Comparison of ENCODE assay signal across 2 cellular contexts in the genomic region with DNA sequence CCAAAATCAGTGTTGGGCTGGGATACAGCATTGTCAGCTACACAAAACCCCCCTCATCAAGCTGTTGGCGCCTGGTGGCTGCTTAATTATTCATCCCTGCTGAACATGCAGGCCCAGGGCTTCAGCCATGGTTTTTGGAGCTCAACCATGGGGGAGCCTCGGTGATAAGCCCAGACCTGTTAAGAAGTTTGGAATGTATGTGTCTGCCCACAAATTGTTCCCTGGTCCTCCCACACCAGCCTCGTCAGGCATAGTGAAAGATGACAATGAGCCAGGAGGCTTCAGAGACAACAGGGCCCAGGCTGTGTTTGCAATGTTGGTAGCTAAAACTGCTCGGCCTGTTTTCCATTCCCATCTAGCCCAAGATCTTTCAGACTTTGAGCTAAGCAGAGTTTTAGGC.
TF ChIP-seq lines count a peak whose summit lies in the region.

No MANE protein-coding gene starts in this region.

TF ChIP-seq in SK-N-SH treated with all-trans-retinoic acid at 6 μM for 48 hours, 23 proteins besides CTCF, POLR2A, EP300 and RAD21 (continued from another document):
- TF ChIP-seq, protein P1, sequence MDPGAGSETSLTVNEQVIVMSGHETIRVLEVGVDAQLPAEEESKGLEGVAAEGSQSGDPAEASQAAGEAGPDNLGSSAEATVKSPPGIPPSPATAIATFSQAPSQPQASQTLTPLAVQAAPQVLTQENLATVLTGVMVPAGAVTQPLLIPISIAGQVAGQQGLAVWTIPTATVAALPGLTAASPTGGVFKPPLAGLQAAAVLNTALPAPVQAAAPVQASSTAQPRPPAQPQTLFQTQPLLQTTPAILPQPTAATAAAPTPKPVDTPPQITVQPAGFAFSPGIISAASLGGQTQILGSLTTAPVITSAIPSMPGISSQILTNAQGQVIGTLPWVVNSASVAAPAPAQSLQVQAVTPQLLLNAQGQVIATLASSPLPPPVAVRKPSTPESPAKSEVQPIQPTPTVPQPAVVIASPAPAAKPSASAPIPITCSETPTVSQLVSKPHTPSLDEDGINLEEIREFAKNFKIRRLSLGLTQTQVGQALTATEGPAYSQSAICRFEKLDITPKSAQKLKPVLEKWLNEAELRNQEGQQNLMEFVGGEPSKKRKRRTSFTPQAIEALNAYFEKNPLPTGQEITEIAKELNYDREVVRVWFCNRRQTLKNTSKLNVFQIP (CRISPR knock-in tag; IDR thresholded peaks at IDR 0.05; ENCODE audit: borderline replicate concordance, low read depth) = no peak
- TF ChIP-seq OSR1 (CRISPR knock-in tag; IDR thresholded peaks at IDR 0.05) = no peak
- TF ChIP-seq GLIS3 (CRISPR knock-in tag; IDR thresholded peaks at IDR 0.05) = no peak
- no peak for TF ChIP-seq ZFP3 (CRISPR knock-in tag; IDR thresholded peaks at IDR 0.05)
- no peak for TF ChIP-seq RARB (CRISPR knock-in tag; IDR thresholded peaks at IDR 0.05)
- TF ChIP-seq ARNTL (CRISPR knock-in tag; IDR thresholded peaks at IDR 0.05; ENCODE audit: borderline replicate concordance, low read depth) = no peak
- no peak for TF ChIP-seq ZFP30 (CRISPR knock-in tag; IDR thresholded peaks at IDR 0.05)
- no peak for TF ChIP-seq ISL1 (CRISPR knock-in tag; IDR thresholded peaks at IDR 0.05)
- no peak for TF ChIP-seq TCF4 (CRISPR knock-in tag; IDR thresholded peaks at IDR 0.05; ENCODE audit: borderline replicate concordance)
- TF ChIP-seq, protein P2, sequence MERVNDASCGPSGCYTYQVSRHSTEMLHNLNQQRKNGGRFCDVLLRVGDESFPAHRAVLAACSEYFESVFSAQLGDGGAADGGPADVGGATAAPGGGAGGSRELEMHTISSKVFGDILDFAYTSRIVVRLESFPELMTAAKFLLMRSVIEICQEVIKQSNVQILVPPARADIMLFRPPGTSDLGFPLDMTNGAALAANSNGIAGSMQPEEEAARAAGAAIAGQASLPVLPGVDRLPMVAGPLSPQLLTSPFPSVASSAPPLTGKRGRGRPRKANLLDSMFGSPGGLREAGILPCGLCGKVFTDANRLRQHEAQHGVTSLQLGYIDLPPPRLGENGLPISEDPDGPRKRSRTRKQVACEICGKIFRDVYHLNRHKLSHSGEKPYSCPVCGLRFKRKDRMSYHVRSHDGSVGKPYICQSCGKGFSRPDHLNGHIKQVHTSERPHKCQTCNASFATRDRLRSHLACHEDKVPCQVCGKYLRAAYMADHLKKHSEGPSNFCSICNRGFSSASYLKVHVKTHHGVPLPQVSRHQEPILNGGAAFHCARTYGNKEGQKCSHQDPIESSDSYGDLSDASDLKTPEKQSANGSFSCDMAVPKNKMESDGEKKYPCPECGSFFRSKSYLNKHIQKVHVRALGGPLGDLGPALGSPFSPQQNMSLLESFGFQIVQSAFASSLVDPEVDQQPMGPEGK (CRISPR knock-in tag; IDR thresholded peaks at IDR 0.05; ENCODE audit: borderline replicate concordance) = no peak
- no peak for TF ChIP-seq ZNF565 (CRISPR knock-in tag; conservative IDR thresholded peaks at IDR 0.05; ENCODE audit: low read depth)
- no peak for TF ChIP-seq BACH2 (CRISPR knock-in tag; IDR thresholded peaks at IDR 0.05; ENCODE audit: borderline replicate concordance)
- TF ChIP-seq, protein P3, sequence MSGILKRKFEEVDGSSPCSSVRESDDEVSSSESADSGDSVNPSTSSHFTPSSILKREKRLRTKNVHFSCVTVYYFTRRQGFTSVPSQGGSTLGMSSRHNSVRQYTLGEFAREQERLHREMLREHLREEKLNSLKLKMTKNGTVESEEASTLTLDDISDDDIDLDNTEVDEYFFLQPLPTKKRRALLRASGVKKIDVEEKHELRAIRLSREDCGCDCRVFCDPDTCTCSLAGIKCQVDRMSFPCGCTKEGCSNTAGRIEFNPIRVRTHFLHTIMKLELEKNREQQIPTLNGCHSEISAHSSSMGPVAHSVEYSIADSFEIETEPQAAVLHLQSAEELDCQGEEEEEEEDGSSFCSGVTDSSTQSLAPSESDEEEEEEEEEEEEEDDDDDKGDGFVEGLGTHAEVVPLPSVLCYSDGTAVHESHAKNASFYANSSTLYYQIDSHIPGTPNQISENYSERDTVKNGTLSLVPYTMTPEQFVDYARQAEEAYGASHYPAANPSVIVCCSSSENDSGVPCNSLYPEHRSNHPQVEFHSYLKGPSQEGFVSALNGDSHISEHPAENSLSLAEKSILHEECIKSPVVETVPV (CRISPR knock-in tag; IDR thresholded peaks at IDR 0.05) = no peak
- TF ChIP-seq, protein P4, sequence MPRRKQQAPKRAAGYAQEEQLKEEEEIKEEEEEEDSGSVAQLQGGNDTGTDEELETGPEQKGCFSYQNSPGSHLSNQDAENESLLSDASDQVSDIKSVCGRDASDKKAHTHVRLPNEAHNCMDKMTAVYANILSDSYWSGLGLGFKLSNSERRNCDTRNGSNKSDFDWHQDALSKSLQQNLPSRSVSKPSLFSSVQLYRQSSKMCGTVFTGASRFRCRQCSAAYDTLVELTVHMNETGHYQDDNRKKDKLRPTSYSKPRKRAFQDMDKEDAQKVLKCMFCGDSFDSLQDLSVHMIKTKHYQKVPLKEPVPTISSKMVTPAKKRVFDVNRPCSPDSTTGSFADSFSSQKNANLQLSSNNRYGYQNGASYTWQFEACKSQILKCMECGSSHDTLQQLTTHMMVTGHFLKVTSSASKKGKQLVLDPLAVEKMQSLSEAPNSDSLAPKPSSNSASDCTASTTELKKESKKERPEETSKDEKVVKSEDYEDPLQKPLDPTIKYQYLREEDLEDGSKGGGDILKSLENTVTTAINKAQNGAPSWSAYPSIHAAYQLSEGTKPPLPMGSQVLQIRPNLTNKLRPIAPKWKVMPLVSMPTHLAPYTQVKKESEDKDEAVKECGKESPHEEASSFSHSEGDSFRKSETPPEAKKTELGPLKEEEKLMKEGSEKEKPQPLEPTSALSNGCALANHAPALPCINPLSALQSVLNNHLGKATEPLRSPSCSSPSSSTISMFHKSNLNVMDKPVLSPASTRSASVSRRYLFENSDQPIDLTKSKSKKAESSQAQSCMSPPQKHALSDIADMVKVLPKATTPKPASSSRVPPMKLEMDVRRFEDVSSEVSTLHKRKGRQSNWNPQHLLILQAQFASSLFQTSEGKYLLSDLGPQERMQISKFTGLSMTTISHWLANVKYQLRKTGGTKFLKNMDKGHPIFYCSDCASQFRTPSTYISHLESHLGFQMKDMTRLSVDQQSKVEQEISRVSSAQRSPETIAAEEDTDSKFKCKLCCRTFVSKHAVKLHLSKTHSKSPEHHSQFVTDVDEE (CRISPR knock-in tag; IDR thresholded peaks at IDR 0.05) = no peak

TF ChIP-seq in SK-N-SH, 30 proteins besides CTCF, POLR2A, EP300 and RAD21 (continued from another document):
- TF ChIP-seq, protein P5, sequence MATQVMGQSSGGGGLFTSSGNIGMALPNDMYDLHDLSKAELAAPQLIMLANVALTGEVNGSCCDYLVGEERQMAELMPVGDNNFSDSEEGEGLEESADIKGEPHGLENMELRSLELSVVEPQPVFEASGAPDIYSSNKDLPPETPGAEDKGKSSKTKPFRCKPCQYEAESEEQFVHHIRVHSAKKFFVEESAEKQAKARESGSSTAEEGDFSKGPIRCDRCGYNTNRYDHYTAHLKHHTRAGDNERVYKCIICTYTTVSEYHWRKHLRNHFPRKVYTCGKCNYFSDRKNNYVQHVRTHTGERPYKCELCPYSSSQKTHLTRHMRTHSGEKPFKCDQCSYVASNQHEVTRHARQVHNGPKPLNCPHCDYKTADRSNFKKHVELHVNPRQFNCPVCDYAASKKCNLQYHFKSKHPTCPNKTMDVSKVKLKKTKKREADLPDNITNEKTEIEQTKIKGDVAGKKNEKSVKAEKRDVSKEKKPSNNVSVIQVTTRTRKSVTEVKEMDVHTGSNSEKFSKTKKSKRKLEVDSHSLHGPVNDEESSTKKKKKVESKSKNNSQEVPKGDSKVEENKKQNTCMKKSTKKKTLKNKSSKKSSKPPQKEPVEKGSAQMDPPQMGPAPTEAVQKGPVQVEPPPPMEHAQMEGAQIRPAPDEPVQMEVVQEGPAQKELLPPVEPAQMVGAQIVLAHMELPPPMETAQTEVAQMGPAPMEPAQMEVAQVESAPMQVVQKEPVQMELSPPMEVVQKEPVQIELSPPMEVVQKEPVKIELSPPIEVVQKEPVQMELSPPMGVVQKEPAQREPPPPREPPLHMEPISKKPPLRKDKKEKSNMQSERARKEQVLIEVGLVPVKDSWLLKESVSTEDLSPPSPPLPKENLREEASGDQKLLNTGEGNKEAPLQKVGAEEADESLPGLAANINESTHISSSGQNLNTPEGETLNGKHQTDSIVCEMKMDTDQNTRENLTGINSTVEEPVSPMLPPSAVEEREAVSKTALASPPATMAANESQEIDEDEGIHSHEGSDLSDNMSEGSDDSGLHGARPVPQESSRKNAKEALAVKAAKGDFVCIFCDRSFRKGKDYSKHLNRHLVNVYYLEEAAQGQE (IDR thresholded peaks at IDR 0.05; ENCODE audit: low read depth, low read length) = no peak
- no peak for TF ChIP-seq NRF1 (IDR thresholded peaks at IDR 0.05; ENCODE audit: low read depth, low read length)
- no peak for TF ChIP-seq EZH2phosphoT487 (IDR thresholded peaks at IDR 0.05; ENCODE audit: borderline replicate concordance, low read depth)
- TF ChIP-seq, protein P6, sequence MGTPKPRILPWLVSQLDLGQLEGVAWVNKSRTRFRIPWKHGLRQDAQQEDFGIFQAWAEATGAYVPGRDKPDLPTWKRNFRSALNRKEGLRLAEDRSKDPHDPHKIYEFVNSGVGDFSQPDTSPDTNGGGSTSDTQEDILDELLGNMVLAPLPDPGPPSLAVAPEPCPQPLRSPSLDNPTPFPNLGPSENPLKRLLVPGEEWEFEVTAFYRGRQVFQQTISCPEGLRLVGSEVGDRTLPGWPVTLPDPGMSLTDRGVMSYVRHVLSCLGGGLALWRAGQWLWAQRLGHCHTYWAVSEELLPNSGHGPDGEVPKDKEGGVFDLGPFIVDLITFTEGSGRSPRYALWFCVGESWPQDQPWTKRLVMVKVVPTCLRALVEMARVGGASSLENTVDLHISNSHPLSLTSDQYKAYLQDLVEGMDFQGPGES (IDR thresholded peaks at IDR 0.05; ENCODE audit: low read depth, low read length) = no peak
- TF ChIP-seq, protein P7, sequence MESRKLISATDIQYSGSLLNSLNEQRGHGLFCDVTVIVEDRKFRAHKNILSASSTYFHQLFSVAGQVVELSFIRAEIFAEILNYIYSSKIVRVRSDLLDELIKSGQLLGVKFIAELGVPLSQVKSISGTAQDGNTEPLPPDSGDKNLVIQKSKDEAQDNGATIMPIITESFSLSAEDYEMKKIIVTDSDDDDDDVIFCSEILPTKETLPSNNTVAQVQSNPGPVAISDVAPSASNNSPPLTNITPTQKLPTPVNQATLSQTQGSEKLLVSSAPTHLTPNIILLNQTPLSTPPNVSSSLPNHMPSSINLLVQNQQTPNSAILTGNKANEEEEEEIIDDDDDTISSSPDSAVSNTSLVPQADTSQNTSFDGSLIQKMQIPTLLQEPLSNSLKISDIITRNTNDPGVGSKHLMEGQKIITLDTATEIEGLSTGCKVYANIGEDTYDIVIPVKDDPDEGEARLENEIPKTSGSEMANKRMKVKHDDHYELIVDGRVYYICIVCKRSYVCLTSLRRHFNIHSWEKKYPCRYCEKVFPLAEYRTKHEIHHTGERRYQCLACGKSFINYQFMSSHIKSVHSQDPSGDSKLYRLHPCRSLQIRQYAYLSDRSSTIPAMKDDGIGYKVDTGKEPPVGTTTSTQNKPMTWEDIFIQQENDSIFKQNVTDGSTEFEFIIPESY (IDR thresholded peaks at IDR 0.05; ENCODE audit: borderline replicate concordance, low read depth) = no peak
- TF ChIP-seq TEAD4 (IDR thresholded peaks at IDR 0.05; ENCODE audit: borderline replicate concordance, insufficient read depth) = no peak
- TF ChIP-seq, protein P8, sequence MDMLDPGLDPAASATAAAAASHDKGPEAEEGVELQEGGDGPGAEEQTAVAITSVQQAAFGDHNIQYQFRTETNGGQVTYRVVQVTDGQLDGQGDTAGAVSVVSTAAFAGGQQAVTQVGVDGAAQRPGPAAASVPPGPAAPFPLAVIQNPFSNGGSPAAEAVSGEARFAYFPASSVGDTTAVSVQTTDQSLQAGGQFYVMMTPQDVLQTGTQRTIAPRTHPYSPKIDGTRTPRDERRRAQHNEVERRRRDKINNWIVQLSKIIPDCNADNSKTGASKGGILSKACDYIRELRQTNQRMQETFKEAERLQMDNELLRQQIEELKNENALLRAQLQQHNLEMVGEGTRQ (IDR thresholded peaks at IDR 0.05; ENCODE audit: borderline replicate concordance, low read depth, low read length) = no peak
TF ChIP-seq in SK-N-SH: peak in this region for 0.
